In the genomic region with DNA sequence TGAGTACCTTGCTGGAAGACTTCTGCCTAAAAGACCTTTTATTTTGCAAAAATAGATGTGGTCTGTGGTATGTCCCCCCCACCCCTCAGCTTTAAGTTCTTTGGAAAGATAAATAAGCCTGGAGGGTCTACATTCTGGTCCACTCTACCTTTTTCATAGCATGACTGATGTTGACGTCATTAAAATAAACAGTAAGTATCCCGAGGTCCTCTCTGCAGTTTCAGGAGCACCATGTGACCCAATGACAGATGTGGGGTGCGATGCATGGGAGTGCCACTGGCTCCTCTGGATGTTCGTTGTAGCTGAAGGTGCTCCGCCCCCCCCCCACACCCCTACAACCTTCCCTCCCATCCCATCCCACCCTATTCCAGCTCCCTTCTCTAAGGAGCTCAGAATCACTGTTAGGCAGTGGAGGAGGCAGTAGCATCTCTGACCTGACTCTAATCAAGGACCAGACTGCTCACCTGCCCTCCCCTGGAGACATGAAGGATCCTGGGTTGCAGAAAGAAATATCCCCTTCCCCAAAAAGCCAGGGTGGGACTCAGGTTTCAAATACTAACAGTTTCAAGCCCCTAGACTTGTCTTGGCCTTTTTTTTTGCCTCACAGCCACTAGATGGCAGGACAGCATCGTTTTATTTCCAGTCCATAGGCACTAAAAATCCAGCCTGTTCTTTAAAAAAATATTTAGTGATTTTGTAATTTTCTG, we compare ENCODE assay signal across 1 cellular context.
TF ChIP-seq lines count a peak whose summit lies in the region.

No MANE protein-coding gene starts in this region.

TF ChIP-seq in H1, 55 proteins besides CTCF, POLR2A, EP300 and RAD21:
- TF ChIP-seq SP1 (IDR thresholded peaks at IDR 0.05; ENCODE audit: low read depth, low read length) (no peak), E2F6 (IDR thresholded peaks at IDR 0.05) (no peak), EGR1 (IDR thresholded peaks at IDR 0.05; ENCODE audit: borderline replicate concordance, low read depth, low read length) (no peak), SUZ12 (IDR thresholded peaks at IDR 0.05; ENCODE audit: low read length) (no peak), HDAC6 (IDR thresholded peaks at IDR 0.05; ENCODE audit: low read depth, low read length) (no peak), CEBPB (IDR thresholded peaks at IDR 0.05; ENCODE audit: low read depth, low read length) (no peak), CBX5 (IDR thresholded peaks at IDR 0.05; ENCODE audit: low read depth, low read length) (no peak), BCL11A (IDR thresholded peaks at IDR 0.05; ENCODE audit: low read depth in 2 of 2, low read length in 2 of 2) (no peak), CREB1 (IDR thresholded peaks at IDR 0.05) (no peak), ZNF274 (IDR thresholded peaks at IDR 0.05; ENCODE audit: borderline replicate concordance, extremely low read depth, low read length) (no peak), CHD1 (IDR thresholded peaks at IDR 0.05; ENCODE audit: low read depth, low read length) (no peak), MAFK (IDR thresholded peaks at IDR 0.05; ENCODE audit: low read depth, low read length) (no peak), HDAC2 (IDR thresholded peaks at IDR 0.05; ENCODE audit: borderline replicate concordance in 1 of 2, low read depth in 2 of 2, low read length in 2 of 2) (no peak)
